In genomic region chr2:118723394-118723793, GRCh38 we compare ENCODE assay signal across 30 cellular contexts.
DNase-seq lines count a peak whose midpoint lies in the region; ATAC-seq and TF ChIP-seq lines count a peak whose summit lies in the region.
"Had no signal": no experiment of that assay in that cellular context is flagged by ENCODE, and none has a peak within 500 bp of the region (broad histone marks: within the 10 kb centered on the region; RNA-seq: fewer than 3 reads in every experiment).

No MANE protein-coding gene starts in this region.

- H3K4me3 Mint-ChIP-seq in HFFc6, result no peak overlapping the region
- H3K4me3 Mint-ChIP-seq: central memory CD8-positive, alpha-beta T cell; GM23338; naive B cell; WTC11 had no signal

- H3K27me3 ChIP-seq in tibial artery, result no peaks in the 10 kb centered on the region
- H3K27me3 ChIP-seq: upper lobe of right lung had no signal

- H3K27me3 Mint-ChIP-seq in HFFc6 (ENCODE audit: insufficient read depth), result peaks cover 6% of the 10 kb centered on the region

- H3K9me3 Mint-ChIP-seq in HFFc6, result peaks cover 9% of the 10 kb centered on the region
- H3K9me3 Mint-ChIP-seq: central memory CD8-positive, alpha-beta T cell had no signal

- in situ Hi-C loops in ACHN (cut with HindIII; ENCODE audit: low pct_ligation_motif_present, low pct_unique_long_range_greater_than_20kb, low sequenced_read_pairs), result no loop called here
- in situ Hi-C loops in astrocyte of the spinal cord (cut with HindIII; ENCODE audit: low sequenced_read_pairs), result no loop called here

- H3K4me1 Mint-ChIP-seq in HFFc6 (ENCODE audit: low read depth), result peaks cover 9% of the 10 kb centered on the region
- H3K4me1 Mint-ChIP-seq: central memory CD8-positive, alpha-beta T cell; naive B cell had no signal

- ATAC-seq in GM21717 (IDR thresholded peaks at IDR 0.05; ENCODE audit: unreplicated experiment), result no peak
- ATAC-seq: A549, GM23338, psoas muscle, Right ventricle myocardium inferior, upper lobe of right lung, WTC11 had no signal

- DNase-seq in ACHN (peak; percentile 39), HFFc6 (peak; percentile 6), astrocyte of the spinal cord (ENCODE audit: low read depth, low spot score) (peak; percentile 44), myocyte (ENCODE audit: low read depth) (peak; percentile 32), NCI-H2081 treated with DMSO at 0.1 percent for 48 hours (lab: John Stamatoyannopoulos, UW) (no peak), NCI-H2196 (lab: John Stamatoyannopoulos, UW; ENCODE audit: unreplicated experiment) (no peak), tibial artery (no peak)
- DNase-seq: activated CD4-positive, alpha-beta T cell treated with anti-CD3 and anti-CD28 coated beads, Interleukin-2, amount 50 U/mL, for 1 hour; activated CD8-positive, alpha-beta memory T cell treated with anti-CD3 and anti-CD28 coated beads, Interleukin-2, amount 50 U/mL, for 4 hours; activated naive CD4-positive, alpha-beta T cell treated with anti-CD3 and anti-CD28 coated beads, Interleukin-2, amount 50 U/mL, for 16 hours; head of caudate nucleus; left cardiac atrium; mesendoderm; naive B cell; NCI-H1092; NCI-H1930; NCI-H345; NCI-H82; psoas muscle; stimulated activated CD4-positive, alpha-beta T cell treated with anti-CD3 and anti-CD28 coated beads, Interleukin-1b, Interleukin-23, amount 100 ng/mL, for 48 hours; T-helper 9 cell; upper lobe of right lung had no signal

- H3K36me3 ChIP-seq in tibial artery, result no peaks in the 10 kb centered on the region
- H3K36me3 ChIP-seq: upper lobe of right lung had no signal

- H3K27ac ChIP-seq in tibial artery, result no peak overlapping the region
- H3K27ac ChIP-seq: A549, C4-2B, psoas muscle, skin epidermis, upper lobe of right lung had no signal

- no peak overlapping the region for H3K4me3 ChIP-seq in astrocyte of the spinal cord (ENCODE audit: low read depth, low read length)
- no peak overlapping the region for H3K4me3 ChIP-seq in tibial artery
- H3K4me3 ChIP-seq: A549, GM23338, psoas muscle, skin epidermis, upper lobe of right lung had no signal

- H3K4me1 ChIP-seq in tibial artery, result peaks cover 0 to 7% (median 0%) of the 10 kb centered on the region in 4 donors
- H3K4me1 ChIP-seq: A549, psoas muscle, upper lobe of right lung had no signal

- peaks cover 0 to 5% (median 0%) of the 10 kb centered on the region in 3 donors for H3K9me3 ChIP-seq in tibial artery
- H3K9me3 ChIP-seq: psoas muscle, upper lobe of right lung had no signal

- intact Hi-C loops in tibial artery (cut with DNase I; ENCODE audit: low total_unique reads), result no loop called here

- TF ChIP-seq CTCF in HFFc6 (IDR thresholded peaks at IDR 0.05) (no peak), astrocyte of the spinal cord (IDR thresholded peaks at IDR 0.05; ENCODE audit: low read depth, low read length) (no peak), tibial artery (IDR thresholded peaks at IDR 0.05) (no peak)

- H3K36me3 Mint-ChIP-seq in HFFc6 (ENCODE audit: low read depth), result no peaks in the 10 kb centered on the region
- H3K36me3 Mint-ChIP-seq: naive B cell had no signal

- no peak overlapping the region for H3K27ac Mint-ChIP-seq in HFFc6
- H3K27ac Mint-ChIP-seq: GM23338, naive B cell, WTC11 had no signal

Comparison
In these comparisons a context has a peak if more than half of its experiments do, and no peak if none do; other contexts are left out.
1. DNase-seq: peak in ACHN (single experiment), HFFc6 (single experiment), astrocyte of the spinal cord (single experiment) and myocyte (single experiment); none in NCI-H2081 treated with DMSO at 0.1 percent for 48 hours (single experiment), NCI-H2196 (single experiment) and tibial artery (0 of 2).